ENCODE assay signal across 20 cellular contexts in genomic region chr11:103499710-103500340, GRCh38.
"Had no signal": no experiment of that assay in that cellular context is flagged by ENCODE, and none has a peak within 500 bp of the region (broad histone marks: within the 10 kb centered on the region; RNA-seq: fewer than 3 reads in every experiment).

No MANE protein-coding gene starts in this region.

- ATAC-seq: activated CD4-positive, alpha-beta T cell treated with anti-CD3 and anti-CD28 coated beads for 36 hours; activated naive CD4-positive, alpha-beta T cell treated with anti-CD3 and anti-CD28 coated beads, Interleukin-2, amount 50 U/mL, for 72 hours; heart right ventricle; left ventricle myocardium superior; mucosa of descending colon; WTC11 had no signal

- H3K27ac ChIP-seq: adrenal gland, heart right ventricle, neural progenitor cell, prostate gland, right atrium auricular region, thyroid gland had no signal

- H2AFZ ChIP-seq: neural progenitor cell had no signal

- DNase-seq: activated CD4-positive, alpha-beta memory T cell treated with anti-CD3 and anti-CD28 coated beads for 36 hours; activated CD4-positive, alpha-beta T cell treated with anti-CD3 and anti-CD28 coated beads for 36 hours; activated gamma-delta T cell treated with Interleukin-2 at 50 U/mL for 16 hours; activated T-cell treated with anti-CD3 and anti-CD28 coated beads for 4 hours; adrenal gland; heart right ventricle; left ventricle myocardium superior; mesenchymal stem cell; mucosa of descending colon; naive B cell; stimulated activated CD4-positive, alpha-beta T cell treated with anti-CD3 and anti-CD28 coated beads, Interleukin-12 subunit alpha, Interleukin-12 subunit beta, amount 100 ng/mL, for 4 hours; stimulated activated CD4-positive, alpha-beta T cell treated with anti-CD3 and anti-CD28 coated beads, Interleukin-1b, Interleukin-23, amount 100 ng/mL, for 48 hours; stimulated activated CD8-positive, alpha-beta memory T cell treated with anti-CD3 and anti-CD28 coated beads, Interleukin-4, amount 100 ng/mL, for 48 hours; stimulated activated naive CD4-positive, alpha-beta T cell; thyroid gland had no signal

- H3K9me3 ChIP-seq: adrenal gland, mucosa of descending colon, prostate gland, right atrium auricular region, thyroid gland had no signal

- H3K27me3 ChIP-seq: adrenal gland, heart right ventricle, neural progenitor cell, right atrium auricular region, thyroid gland had no signal

- H3K36me3 ChIP-seq: adrenal gland, heart right ventricle, neural progenitor cell, prostate gland, right atrium auricular region, thyroid gland had no signal

- H3K4me2 ChIP-seq: neural progenitor cell had no signal

- H3K4me3 ChIP-seq: adrenal gland, heart right ventricle, mucosa of descending colon, neural progenitor cell, prostate gland, right atrium auricular region, thyroid gland had no signal

- H3K9ac ChIP-seq: neural progenitor cell had no signal

- H3K4me1 ChIP-seq: adrenal gland, heart right ventricle, prostate gland, right atrium auricular region, thyroid gland had no signal
